In genomic region chr7:16589895-16590294, GRCh38 we compare ENCODE assay signal across 16 cellular contexts. TPM values are rescaled to one million over a fixed set of nuclear protein-coding genes. Genes with fewer than 3 reads are reported as not detected.
DNase-seq lines count a peak whose midpoint lies in the region; ATAC-seq, FAIRE-seq and TF ChIP-seq lines count a peak whose summit lies in the region.
"Had no signal": no experiment of that assay in that cellular context is flagged by ENCODE, and none has a peak within 500 bp of the region (broad histone marks: within the 10 kb centered on the region; RNA-seq: fewer than 3 reads in every experiment).

No MANE protein-coding gene starts in this region.

- H3K4me1 ChIP-seq in GM23248 (ENCODE audit: insufficient read depth) (no peaks in the 10 kb centered on the region), K562 (replicated peaks in 1 of 2; ENCODE audit: control insufficient read depth in 2 of 2, insufficient read depth in 2 of 2, low read length in 2 of 2) (peaks cover 0 to 6% of the 10 kb centered on the region in 2 experiments; a peak in 1 of 5 replicates), mesenchymal stem cell (ENCODE audit: control insufficient read depth, insufficient read depth, low read depth, low read length) (peaks cover 3% of the 10 kb centered on the region)
- H3K4me1 ChIP-seq: BE2C had no signal

- no peaks in the 10 kb centered on the region for H3K79me2 ChIP-seq in GM23248 (ENCODE audit: insufficient read depth)
- H3K79me2 ChIP-seq in K562 (ENCODE audit: control insufficient read depth, insufficient read depth, low read length) = no peaks in the 10 kb centered on the region

- no peak overlapping the region for H3K4ac ChIP-seq in mesenchymal stem cell (ENCODE audit: low read depth in 1 of 2, low read length in 2 of 2)

- no peak for TF ChIP-seq POLR2A in K562 (conservative IDR thresholded peaks at IDR 0.05)

- H4K20me1 ChIP-seq in GM23248 (ENCODE audit: insufficient read depth) = no peaks in the 10 kb centered on the region
- H4K20me1 ChIP-seq in K562 (replicated peaks; ENCODE audit: control insufficient read depth, insufficient read depth, low read length) = no peaks in the 10 kb centered on the region

- no peak for ATAC-seq in K562
- ATAC-seq in GM18519 (IDR thresholded peaks at IDR 0.05; ENCODE audit: low FRiP score, unreplicated experiment) = no peak
- ATAC-seq in HG02588 (IDR thresholded peaks at IDR 0.05; ENCODE audit: unreplicated experiment) = no peak
- ATAC-seq: CD8-positive, alpha-beta T cell; GM23338 had no signal

- H3K9me1 ChIP-seq in K562 (ENCODE audit: control insufficient read depth, insufficient read depth, low read length) = no peaks in the 10 kb centered on the region

- H3F3A ChIP-seq in GM23248 (ENCODE audit: insufficient read depth) = peaks cover 4% of the 10 kb centered on the region; the same call in 1 of the 2 replicates

- H3K27ac ChIP-seq in GM23248 (no peak overlapping the region), K562 (ENCODE audit: extremely low read depth, low read depth, low read length) (no peak overlapping the region), mesenchymal stem cell (ENCODE audit: low read length, poor library complexity, severe bottlenecking) (no peak overlapping the region)
- H3K27ac ChIP-seq: HL-60 had no signal

- H2BK5ac ChIP-seq in mesenchymal stem cell (ENCODE audit: low read depth, low read length, poor library complexity, severe bottlenecking) = no peak overlapping the region

- POLR2A ChIA-PET in K562 (lab: Yijun Ruan, JAX) = no interaction called here

- no peak overlapping the region for H2AK5ac ChIP-seq in mesenchymal stem cell (ENCODE audit: low read length, severe bottlenecking)

- H3K4me3 ChIP-seq in AG10803 (ENCODE audit: low read length) = no peak overlapping the region
- no peak overlapping the region for H3K4me3 ChIP-seq in GM23248
- H3K4me3 ChIP-seq in K562 = no peak overlapping the region
- no peak overlapping the region for H3K4me3 ChIP-seq in mesenchymal stem cell (ENCODE audit: insufficient read depth in 1 of 2, low read depth in 1 of 2, low read length in 2 of 2)
- H3K4me3 ChIP-seq: GM23338 had no signal

- DNase-seq in AG10803 (ENCODE audit: low read depth) = peak; percentile 6
- peak; percentile 4 for DNase-seq in GM23248
- no peak for DNase-seq in K562 (ENCODE audit: extremely low read depth in 1 of 4, low spot score in 3 of 4)
- DNase-seq in middle frontal gyrus (ENCODE audit: extremely low spot score, low spot score) = peak; percentile 22
- DNase-seq in mesenchymal stem cell = no peak
- DNase-seq in NCI-H146 (lab: John Stamatoyannopoulos, UW) = no peak
- DNase-seq: BE2C; Caco-2; CD8-positive, alpha-beta T cell; DND-41; GF-D8; H9 had no signal

- TF ChIP-seq CTCF in AG10803 (conservative IDR thresholded peaks at IDR 0.05; ENCODE audit: low read length) (no peak), K562 (IDR thresholded peaks at IDR 0.05 in 2 of 3, conservative IDR thresholded peaks at IDR 0.05 in 1 of 3; ENCODE audit: insufficient read depth in 2 of 3, low read depth in 1 of 3, low read length in 3 of 3) (no peak)

- H2BK15ac ChIP-seq in mesenchymal stem cell (ENCODE audit: low read depth, poor library complexity, severe bottlenecking) = no peak overlapping the region

- H3K18ac ChIP-seq in mesenchymal stem cell (ENCODE audit: low read depth in 1 of 2, low read length in 2 of 2) = no peak overlapping the region

- no peaks in the 10 kb centered on the region for H3K79me1 ChIP-seq in mesenchymal stem cell (replicated peaks; ENCODE audit: low read length, poor library complexity, severe bottlenecking)

- no peaks in the 10 kb centered on the region for H3K36me3 ChIP-seq in GM23248 (ENCODE audit: low read depth)
- H3K36me3 ChIP-seq in K562 (ENCODE audit: control insufficient read depth, insufficient read depth, low read length) = no peaks in the 10 kb centered on the region
- H3K36me3 ChIP-seq in mesenchymal stem cell (ENCODE audit: control insufficient read depth in 1 of 2, insufficient read depth in 2 of 2, low read depth in 1 of 2, low read length in 2 of 2) = no peaks in the 10 kb centered on the region
- H3K36me3 ChIP-seq: BE2C had no signal

- no peak for TF ChIP-seq RAD21 in K562 (CRISPR knock-in tag; conservative IDR thresholded peaks at IDR 0.05 in 1 of 2, IDR thresholded peaks at IDR 0.05 in 1 of 2)

- H4K8ac ChIP-seq in mesenchymal stem cell (ENCODE audit: low read length) = no peak overlapping the region

- H3K9me3 ChIP-seq in GM23248 (ENCODE audit: low read depth) (no peaks in the 10 kb centered on the region), K562 (replicated peaks; ENCODE audit: control insufficient read depth, insufficient read depth, low read depth, low read length) (no peaks in the 10 kb centered on the region), mesenchymal stem cell (ENCODE audit: control insufficient read depth, low read length) (no peaks in the 10 kb centered on the region)
- H3K9me3 ChIP-seq: BE2C, Caco-2 had no signal

- no peak overlapping the region for H2BK120ac ChIP-seq in mesenchymal stem cell (ENCODE audit: low read depth, low read length)

- in situ Hi-C loops in GM23248 (cut with MboI) (no loop called here), K562 (cut with MboI) (no loop called here)

- intact Hi-C loops in K562 (cut with micrococcal nuclease) = no loop called here

- H3K23ac ChIP-seq in mesenchymal stem cell (ENCODE audit: low read length in 2 of 2) = no peak overlapping the region

- no peaks in the 10 kb centered on the region for H3K9me2 ChIP-seq in GM23248 (ENCODE audit: insufficient read depth)

- H3K9ac ChIP-seq in GM23248 = no peak overlapping the region
- no peak overlapping the region for H3K9ac ChIP-seq in K562 (ENCODE audit: insufficient read depth in 1 of 2, low read depth in 2 of 2, low read length in 2 of 2)
- H3K9ac ChIP-seq in mesenchymal stem cell (ENCODE audit: low read length) = no peak overlapping the region

- CTCF ChIA-PET in K562 (lab: Yijun Ruan, JAX; ENCODE audit: low intra/inter-chr PET ratio) = no interaction called here

- no peak for TF ChIP-seq EP300 in K562 (IDR thresholded peaks at IDR 0.05; ENCODE audit: low read length)

- H3K27me3 ChIP-seq in GM23248 (replicated peaks; ENCODE audit: insufficient read depth) (no peaks in the 10 kb centered on the region), K562 (ENCODE audit: control insufficient read depth in 2 of 2, insufficient read depth in 2 of 2, low read length in 2 of 2) (no peaks in the 10 kb centered on the region), mesenchymal stem cell (ENCODE audit: control insufficient read depth in 1 of 2, insufficient read depth in 1 of 2, low read length in 2 of 2) (no peaks in the 10 kb centered on the region)
- H3K27me3 ChIP-seq: BE2C had no signal

- no peak overlapping the region for H2BK12ac ChIP-seq in mesenchymal stem cell (ENCODE audit: low read length in 2 of 2)

- no peak overlapping the region for H3K14ac ChIP-seq in mesenchymal stem cell (ENCODE audit: low read length in 2 of 2)

- FAIRE-seq in K562 (lab: Jason Lieb, UNC) = no peak

- WGBS in GM23248 (ENCODE audit: low coverage in 1 of 2, low lambda C conversion rate in 2 of 2, missing lambda C conversion rate in 2 of 2), 2 experiments = 57 to 59% methylated on average over 2 of the region's 2 CpGs
- WGBS in K562 (ENCODE audit: insufficient coverage, low coverage, missing lambda C conversion rate) = 6% methylated on average over 2 of the region's 2 CpGs
- WGBS in mesenchymal stem cell = 75% methylated on average over 2 of the region's 2 CpGs

- no peak overlapping the region for H3K4me2 ChIP-seq in GM23248 (ENCODE audit: unreplicated experiment)
- no peak overlapping the region for H3K4me2 ChIP-seq in K562 (ENCODE audit: insufficient read depth, low read length)
- H3K4me2 ChIP-seq in mesenchymal stem cell (ENCODE audit: low read length, poor library complexity, severe bottlenecking) = no peak overlapping the region
- H3K4me2 ChIP-seq: GM23338 had no signal

- H4K91ac ChIP-seq in mesenchymal stem cell (ENCODE audit: low read length) = no peak overlapping the region

- H2AFZ ChIP-seq in GM23248 = no peak overlapping the region
- H2AFZ ChIP-seq in K562 (ENCODE audit: low read depth, low read length) = no peak overlapping the region
- H2AFZ ChIP-seq in mesenchymal stem cell (ENCODE audit: low read depth, low read length) = no peak overlapping the region
- H2AFZ ChIP-seq: GM23338 had no signal

- no TSS peak for BruUV-seq in K562 (replicated peaks; lab: Mats Ljungman, UMichigan)

RNA-seq across cellular contexts. Expression of gene ANKMY2, which starts 55.7 kb away (rescaled TPM):
- 23.0 and 23.1 TPM in 2 replicates for total RNA-seq in GM23248 (2014; rRNA removed; shearing (Covaris generic))
- polyA plus RNA-seq in GM23248 (2016; fragmentation: Nextera tagmentation; extraction: Ambion mirVana) (19.3 and 22.1 TPM in 2 replicates), K562 (2011; rRNA removed) (58.5 and 71.5 TPM in 2 replicates), K562 (2014; fragmentation: Illumina TruSeq; extraction: Trizol) (45.7 and 48.8 TPM in 2 replicates), K562 (2014; fragmentation: Nextera tagmentation; extraction: Ambion mirVana) (10 to 100 TPM; 38.9 to 70.3 TPM), K562 (2014; rRNA removed) (45.7 and 48.4 TPM in 2 replicates)
- 32.4 and 48.1 TPM in 2 replicates for total RNA-seq in K562 (2011; cell fraction: chromatin; rRNA removed; ENCODE audit: low replicate concordance)
- total RNA-seq in K562 (2011; cell fraction: nucleolus; rRNA removed) = 19.8 and 24.7 TPM in 2 replicates
- 20.9 and 23.6 TPM in 2 replicates for total RNA-seq in K562 (2011; cell fraction: nucleoplasm; rRNA removed)
- total RNA-seq in K562 (2014; rRNA removed) (41.1 and 41.4 TPM in 2 replicates), K562 (2014; rRNA removed; fragmentation: Illumina TruSeq; extraction: Trizol) (57.0 and 64.3 TPM in 2 replicates), K562 (2015; rRNA removed; fragmentation: Illumina TruSeq; extraction: Trizol) (48.7 and 52.6 TPM in 2 replicates), K562 (2021) (43.7 and 44.0 TPM in 2 replicates)
- polyA plus RNA-seq in K562 (2011; cell fraction: cytosol; rRNA removed) = 17.1 and 33.8 TPM in 2 replicates
- polyA plus RNA-seq in K562 (2011; cell fraction: nucleus; rRNA removed) = 37.1 and 45.7 TPM in 2 replicates
- 42.1 and 43.9 TPM in 2 replicates for polyA plus RNA-seq in K562 (2012)
- polyA minus RNA-seq in K562 (2011; rRNA and poly(A)+ RNA removed) = 78.8 and 85.3 TPM in 2 replicates
- polyA minus RNA-seq in K562 (2011; cell fraction: cytosol; rRNA and poly(A)+ RNA removed) = 22.1 and 26.2 TPM in 2 replicates
- polyA minus RNA-seq in K562 (2011; cell fraction: nucleus; rRNA and poly(A)+ RNA removed) = 21.3 and 34.0 TPM in 2 replicates
- 15.2 TPM for polyA plus RNA-seq in mesenchymal stem cell (2013, experiment 1 of 2)
- 15.9 TPM for polyA plus RNA-seq in mesenchymal stem cell (2013, experiment 2 of 2)

RNA-seq across cellular contexts. Expression of gene BZW2, which starts 56.1 kb away (rescaled TPM):
- total RNA-seq in GM23248 (2014; rRNA removed; shearing (Covaris generic)) = 54.1 and 61.0 TPM in 2 replicates
- polyA plus RNA-seq in GM23248 (2016; fragmentation: Nextera tagmentation; extraction: Ambion mirVana) = 60.9 and 64.3 TPM in 2 replicates
- total RNA-seq in K562 (2011; cell fraction: chromatin; rRNA removed; ENCODE audit: low replicate concordance) = 46.8 and 66.2 TPM in 2 replicates
- 32.0 and 35.4 TPM in 2 replicates for total RNA-seq in K562 (2011; cell fraction: nucleolus; rRNA removed)
- 50.6 and 71.3 TPM in 2 replicates for total RNA-seq in K562 (2011; cell fraction: nucleoplasm; rRNA removed)
- total RNA-seq in K562 (2014; rRNA removed) = 133 and 168 TPM in 2 replicates
- total RNA-seq in K562 (2014; rRNA removed; fragmentation: Illumina TruSeq; extraction: Trizol) = 188 and 204 TPM in 2 replicates
- total RNA-seq in K562 (2015; rRNA removed; fragmentation: Illumina TruSeq; extraction: Trizol) = 163 and 167 TPM in 2 replicates
- total RNA-seq in K562 (2021) = 146 and 159 TPM in 2 replicates
- polyA plus RNA-seq in K562 (2011; rRNA removed) = 140 and 155 TPM in 2 replicates
- polyA plus RNA-seq in K562 (2011; cell fraction: cytosol; rRNA removed) = 65.1 and 82.4 TPM in 2 replicates
- 52.4 and 74.8 TPM in 2 replicates for polyA plus RNA-seq in K562 (2011; cell fraction: nucleus; rRNA removed)
- 130 and 147 TPM in 2 replicates for polyA plus RNA-seq in K562 (2012)
- polyA plus RNA-seq in K562 (2014; fragmentation: Illumina TruSeq; extraction: Trizol) = 222 and 244 TPM in 2 replicates
- 100 to 1,000 TPM; 251 to 316 TPM for polyA plus RNA-seq in K562 (2014; fragmentation: Nextera tagmentation; extraction: Ambion mirVana)
- 137 and 173 TPM in 2 replicates for polyA plus RNA-seq in K562 (2014; rRNA removed)
- polyA minus RNA-seq in K562 (2011; rRNA and poly(A)+ RNA removed) = 77.1 and 82.6 TPM in 2 replicates
- polyA minus RNA-seq in K562 (2011; cell fraction: cytosol; rRNA and poly(A)+ RNA removed) = 80.0 and 90.3 TPM in 2 replicates
- polyA minus RNA-seq in K562 (2011; cell fraction: nucleus; rRNA and poly(A)+ RNA removed) = 16.7 and 29.4 TPM in 2 replicates
- polyA plus RNA-seq in mesenchymal stem cell (2013, experiment 1 of 2) = 47.8 TPM
- polyA plus RNA-seq in mesenchymal stem cell (2013, experiment 2 of 2) = 48.5 TPM

Comparison
In these comparisons a context has a peak if more than half of its experiments do, and no peak if none do; other contexts are left out.
1. DNase-seq: peak in AG10803 (single experiment), GM23248 (single experiment) and middle frontal gyrus (single experiment); none in K562 (0 of 4), mesenchymal stem cell (single experiment) and NCI-H146 (single experiment).